8 cellular contexts compared by ENCODE assay signal in the genomic region with DNA sequence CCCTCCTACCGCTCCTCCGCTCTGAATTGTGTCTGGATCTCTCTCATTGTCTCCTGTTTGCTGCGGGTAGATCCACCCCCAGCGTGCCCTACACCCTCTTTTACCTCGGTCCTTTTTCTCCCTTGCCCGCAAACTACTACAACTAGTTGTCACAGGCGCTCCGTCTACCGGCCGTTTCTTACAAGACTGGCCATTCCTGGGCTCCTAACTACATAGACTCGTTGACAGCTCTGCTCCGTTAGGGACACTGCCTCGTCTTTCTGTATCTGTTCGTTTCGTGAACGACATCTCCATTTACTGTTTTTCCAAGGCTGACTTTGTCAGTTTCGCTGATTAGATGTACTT. TPM values are rescaled to one million over a fixed set of nuclear protein-coding genes. Genes with fewer than 3 reads are reported as not detected.
DNase-seq lines count a peak whose midpoint lies in the region; ATAC-seq and TF ChIP-seq lines count a peak whose summit lies in the region.

No MANE protein-coding gene starts in this region.

- intact Hi-C loops in CD4-positive, alpha-beta memory T cell (cut with micrococcal nuclease), result no loop called here
- intact Hi-C loops in gastrocnemius medialis (cut with DNase I; ENCODE audit: low total_unique reads), result no loop called here

- in situ Hi-C loops in brain microvascular endothelial cell (cut with HindIII; ENCODE audit: low pct_ligation_motif_present, low sequenced_read_pairs) (no loop called here), gastrocnemius medialis (cut with MboI; ENCODE audit: low sequenced_read_pairs in 4 of 4) (no loop called here)

- H3K4me3 ChIP-seq in CD4-positive, alpha-beta memory T cell (ENCODE audit: low read length in 2 of 2), result peak overlapping the region; percentile 76 to 83
- H3K4me3 ChIP-seq in SJCRH30 (peak overlapping the region; percentile 97), brain microvascular endothelial cell (ENCODE audit: low read depth, low read length) (peak overlapping the region; percentile 95), iPS-20b (ENCODE audit: low read length) (peak overlapping the region; percentile 97), gastrocnemius medialis (peak overlapping the region; percentile 74 to 100 (median 98))

- peaks cover 0 to 28% of the 10 kb centered on the region in 2 donors for H3K36me3 Mint-ChIP-seq in CD4-positive, alpha-beta memory T cell

- ATAC-seq in GM19035 (IDR thresholded peaks at IDR 0.05; ENCODE audit: unreplicated experiment), result peak; percentile 46
- peak; percentile 48 for ATAC-seq in HG03175 (IDR thresholded peaks at IDR 0.05; ENCODE audit: unreplicated experiment)
- peak; percentile 73 to 77 for ATAC-seq in gastrocnemius medialis

- peak overlapping the region; percentile 59 for H3K27ac ChIP-seq in CD4-positive, alpha-beta memory T cell (ENCODE audit: low read depth, low read length)
- H3K27ac ChIP-seq in SJCRH30, result peak overlapping the region; percentile 63; the same call in 1 of the 2 replicates
- no peak overlapping the region for H3K27ac ChIP-seq in brain microvascular endothelial cell
- H3K27ac ChIP-seq in iPS-20b (ENCODE audit: low read length), result no peak overlapping the region
- H3K27ac ChIP-seq in gastrocnemius medialis, result peak overlapping the region; percentile 80 to 90 (median 82)

- H3K4me3 Mint-ChIP-seq in CD4-positive, alpha-beta memory T cell, result peak overlapping the region; percentile 92 to 99 (median 97)

- no peaks in the 10 kb centered on the region for H3K9me3 ChIP-seq in CD4-positive, alpha-beta memory T cell (ENCODE audit: control insufficient read depth in 1 of 2, low read length in 2 of 2)
- no peaks in the 10 kb centered on the region for H3K9me3 ChIP-seq in SJCRH30 (replicated peaks)
- no peaks in the 10 kb centered on the region for H3K9me3 ChIP-seq in iPS-20b (ENCODE audit: insufficient read depth, low read depth, low read length)
- no peaks in the 10 kb centered on the region for H3K9me3 ChIP-seq in gastrocnemius medialis

- peaks cover 24% of the 10 kb centered on the region for H3K4me1 ChIP-seq in CD4-positive, alpha-beta memory T cell (ENCODE audit: insufficient read depth, low read length)
- no peaks in the 10 kb centered on the region for H3K4me1 ChIP-seq in SJCRH30
- H3K4me1 ChIP-seq in iPS-20b (ENCODE audit: insufficient read depth, low read length), result peaks cover 9% of the 10 kb centered on the region
- H3K4me1 ChIP-seq in gastrocnemius medialis, result peaks cover 19 to 31% of the 10 kb centered on the region in 2 donors

- no peak for TF ChIP-seq POLR2A in gastrocnemius medialis (IDR thresholded peaks at IDR 0.05)

- H3K9ac ChIP-seq in iPS-20b (ENCODE audit: low read depth, low read length), result peak overlapping the region; percentile 84; the same call in 1 of the 2 replicates

- H3K27me3 Mint-ChIP-seq in CD4-positive, alpha-beta memory T cell, result peaks cover 3 to 10% of the 10 kb centered on the region in 2 donors

- H3K9me3 Mint-ChIP-seq in CD4-positive, alpha-beta memory T cell, result no peaks in the 10 kb centered on the region

- peak in 3 of 5 donors; percentile 3 to 42 (median 4) for DNase-seq in CD4-positive, alpha-beta memory T cell
- DNase-seq in SJCRH30, result peak; percentile 22 to 29
- DNase-seq in brain microvascular endothelial cell, result peak; percentile 49
- peak in 1 of 2 donors; percentile 35 for DNase-seq in gastrocnemius medialis
- no peak for DNase-seq in GM19240 (ENCODE audit: insufficient read length, low spot score)

- CTCF ChIA-PET in CD4-positive, alpha-beta memory T cell (lab: Charles Lee; ENCODE audit: partially characterized antibody), result interaction anchor here (1.3 to 2.9 kb wide), 2 partner anchors 10 to 63 kb away, joined by 4 to 8 read pairs; no protein-coding TSS in a partner anchor

- H3K4me1 Mint-ChIP-seq in CD4-positive, alpha-beta memory T cell, result peaks cover 24 to 51% (median 38%) of the 10 kb centered on the region in 4 donors

- peak; percentile 66 for TF ChIP-seq CTCF in brain microvascular endothelial cell (IDR thresholded peaks at IDR 0.05; ENCODE audit: low read depth, low read length, missing control alignments)
- peak in 2 of 5 experiments; percentile 21 to 26 for TF ChIP-seq CTCF in gastrocnemius medialis (IDR thresholded peaks at IDR 0.05 in 4 of 5, conservative IDR thresholded peaks at IDR 0.05 in 1 of 5)

- H3K27me3 ChIP-seq in CD4-positive, alpha-beta memory T cell (ENCODE audit: insufficient read depth, low read length), result no peaks in the 10 kb centered on the region
- no peaks in the 10 kb centered on the region for H3K27me3 ChIP-seq in SJCRH30
- no peaks in the 10 kb centered on the region for H3K27me3 ChIP-seq in brain microvascular endothelial cell (replicated peaks)
- H3K27me3 ChIP-seq in iPS-20b (ENCODE audit: insufficient read depth, low read length), result no peaks in the 10 kb centered on the region
- no peaks in the 10 kb centered on the region for H3K27me3 ChIP-seq in gastrocnemius medialis

- H3K27ac Mint-ChIP-seq in CD4-positive, alpha-beta memory T cell, result peak overlapping the region; percentile 77 to 96 (median 91)

- POLR2A ChIA-PET in CD4-positive, alpha-beta memory T cell (lab: Charles Lee; ENCODE audit: partially characterized antibody), result interaction anchor here (0.7 to 3.5 kb wide), 6 partner anchors 8 to 327 kb away, joined by 3 to 102 read pairs (median 4); partner anchors contain the start of genes ATP5F1C and KIN

- H3K36me3 ChIP-seq in CD4-positive, alpha-beta memory T cell (ENCODE audit: insufficient read depth, low read length), result no peaks in the 10 kb centered on the region
- no peaks in the 10 kb centered on the region for H3K36me3 ChIP-seq in SJCRH30
- no peaks in the 10 kb centered on the region for H3K36me3 ChIP-seq in brain microvascular endothelial cell (replicated peaks)
- H3K36me3 ChIP-seq in iPS-20b (ENCODE audit: insufficient read depth, low read depth, low read length), result peaks cover 4% of the 10 kb centered on the region; the same call in 1 of the 2 replicates
- H3K36me3 ChIP-seq in gastrocnemius medialis, result peaks cover 0 to under 1% of the 10 kb centered on the region in 2 donors

RNA-seq across cellular contexts. Expression of gene TAF3, which starts 0.8 kb away (rescaled TPM):
- 10 to 100 TPM; 21.4 to 21.8 TPM for total RNA-seq in CD4-positive, alpha-beta memory T cell
- 10 to 100 TPM in 1 of 2 donors, 1 to 10 TPM in 1; 3.0 to 15.6 TPM for polyA plus RNA-seq in CD4-positive, alpha-beta memory T cell
- 3.6 and 3.9 TPM in 2 replicates for total RNA-seq in SJCRH30 (2014; rRNA removed; shearing (Covaris generic))
- 10 to 100 TPM in 2 of 4 donors, 1 to 10 TPM in 2; 5.0 to 14.8 (median 9.6) TPM for total RNA-seq in gastrocnemius medialis

RNA-seq across cellular contexts. Expression of gene ATP5F1C, which starts 31.1 kb away (rescaled TPM):
- total RNA-seq in CD4-positive, alpha-beta memory T cell, result 100 to 1,000 TPM; 124 to 135 TPM
- polyA plus RNA-seq in CD4-positive, alpha-beta memory T cell, result 100 to 1,000 TPM; 298 to 508 TPM
- total RNA-seq in SJCRH30 (2014; rRNA removed; shearing (Covaris generic)), result 195 and 197 TPM in 2 replicates
- 100 to 1,000 TPM; 317 to 429 (median 402) TPM for total RNA-seq in gastrocnemius medialis

RNA-seq across cellular contexts. Expression of gene KIN, which starts 31.3 kb away (rescaled TPM):
- total RNA-seq in CD4-positive, alpha-beta memory T cell, result 10 to 100 TPM; 14.5 to 14.7 TPM
- 1 to 10 TPM; 4.1 to 6.2 TPM for polyA plus RNA-seq in CD4-positive, alpha-beta memory T cell
- 10.8 and 14.6 TPM in 2 replicates for total RNA-seq in SJCRH30 (2014; rRNA removed; shearing (Covaris generic))
- 10 to 100 TPM in 1 of 4 donors, 1 to 10 TPM in 3; 1.7 to 11.4 (median 8.7) TPM for total RNA-seq in gastrocnemius medialis

Comparison
In these comparisons a context has a peak if more than half of its experiments do, and no peak if none do; other contexts are left out.
1. H3K27ac ChIP-seq: peak in CD4-positive, alpha-beta memory T cell (single experiment), SJCRH30 (single experiment) and gastrocnemius medialis (4 of 4); none in brain microvascular endothelial cell (single experiment) and iPS-20b (single experiment).
2. Peak in every context shown above with its lines, with median percentiles within 50 percentile points of each other: H3K4me3 ChIP-seq and ATAC-seq.